ENCODE assay signal across 30 cellular contexts in the genomic region with DNA sequence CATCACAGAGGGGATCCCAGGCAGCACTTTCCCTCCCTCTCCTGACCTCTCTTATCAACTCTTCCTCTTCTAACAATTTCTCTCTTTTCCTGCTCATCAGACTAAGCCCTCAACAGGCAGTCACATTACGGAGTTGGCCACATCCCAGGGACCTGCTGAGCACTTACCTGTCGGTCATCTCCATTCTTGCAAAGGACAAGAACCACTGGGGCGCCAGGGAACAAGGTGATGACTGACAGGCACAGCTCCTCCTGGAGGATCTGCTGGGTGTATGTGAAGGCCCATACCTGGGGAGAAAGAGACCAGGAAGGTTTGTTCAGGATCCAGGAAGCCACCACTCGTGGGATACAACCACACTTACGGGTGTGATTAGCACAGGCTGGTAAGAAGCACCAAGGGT.
"Had no signal": no experiment of that assay in that cellular context is flagged by ENCODE, and none has a peak within 500 bp of the region (broad histone marks: within the 10 kb centered on the region; RNA-seq: fewer than 3 reads in every experiment).

No MANE protein-coding gene starts in this region.

- H3K4me1 ChIP-seq: adrenal gland, body of pancreas had no signal

- H3K27ac Mint-ChIP-seq: activated CD4-positive, alpha-beta memory T cell treated with anti-CD3 and anti-CD28 coated beads for 36 hours; activated CD4-positive, alpha-beta T cell treated with anti-CD3 and anti-CD28 coated beads for 36 hours; activated CD4-positive, alpha-beta T cell treated with anti-CD3 and anti-CD28 coated beads, Interleukin-2, amount 10 ng/mL, durations not matched to agents 24 days and 14 days; activated CD8-positive, alpha-beta memory T cell treated with anti-CD3 and anti-CD28 coated beads, Interleukin-2, amount 10 ng/mL, durations not matched to agents 7 days and 5 days; activated CD8-positive, alpha-beta T cell treated with anti-CD3 and anti-CD28 coated beads, Interleukin-2, amount 10 ng/mL, durations not matched to agents 7 days and 5 days; activated naive CD4-positive, alpha-beta T cell treated with anti-CD3 and anti-CD28 coated beads, Interleukin-2, amount 50 U/mL, for 24 hours; activated naive CD8-positive, alpha-beta T cell treated with anti-CD3 and anti-CD28 coated beads for 36 hours; activated naive CD8-positive, alpha-beta T cell treated with anti-CD3 and anti-CD28 coated beads, Interleukin-2, amount 50 U/mL, for 24 hours; activated T-helper 1 cell treated with anti-CD3 and anti-CD28 coated beads, Interleukin-12 subunit alpha, Interleukin-12 subunit beta, Interleukin-2, Interleukin-4 antibody, amounts not matched to agents 30 ng/mL and 10 ng/mL and 1 ng/mL, durations not matched to agents 14 hours and 24 hours and 36 hours; activated T-helper 2 cell treated with anti-CD3 and anti-CD28 coated beads, Interferon-gamma antibody, Interleukin-2, Interleukin-4, amounts not matched to agents 10 μg/mL and 5 μg/mL and 100 μg/mL, durations not matched to agents 14 hours and 24 hours and 36 hours; dendritic cell treated with granulocyte-macrophage colony-stimulating factor and Interleukin-4, amounts not matched to agents 40 ng/mL and 50 ng/mL, for 4 days; endodermal cell had no signal

- H3K4me1 Mint-ChIP-seq: activated CD4-positive, alpha-beta T cell treated with anti-CD3 and anti-CD28 coated beads for 36 hours; activated CD4-positive, alpha-beta T cell treated with anti-CD3 and anti-CD28 coated beads, Interleukin-2, amount 10 ng/mL, durations not matched to agents 24 days and 14 days; activated CD8-positive, alpha-beta memory T cell treated with anti-CD3 and anti-CD28 coated beads, Interleukin-2, amount 10 ng/mL, durations not matched to agents 7 days and 5 days; activated naive CD4-positive, alpha-beta T cell treated with anti-CD3 and anti-CD28 coated beads, Interleukin-2, amount 50 U/mL, for 24 hours; activated naive CD8-positive, alpha-beta T cell treated with anti-CD3 and anti-CD28 coated beads for 36 hours; activated naive CD8-positive, alpha-beta T cell treated with anti-CD3 and anti-CD28 coated beads, Interleukin-2, amount 50 U/mL, for 24 hours; central memory CD8-positive, alpha-beta T cell had no signal

- H3K9me3 ChIP-seq: adrenal gland, body of pancreas had no signal

- H3K27me3 ChIP-seq: adrenal gland, body of pancreas, cardiac muscle cell, dorsolateral prefrontal cortex had no signal

- H3K36me3 ChIP-seq: adrenal gland, cardiac muscle cell had no signal

- DNase-seq: activated CD4-positive, alpha-beta memory T cell treated with anti-CD3 and anti-CD28 coated beads for 36 hours; activated CD4-positive, alpha-beta T cell treated with anti-CD3 and anti-CD28 coated beads for 36 hours; activated CD4-positive, alpha-beta T cell treated with anti-CD3 and anti-CD28 coated beads, Interleukin-2, amount 10 ng/mL, durations not matched to agents 24 days and 14 days; activated CD4-positive, CD25-positive, alpha-beta regulatory T cell; activated CD4-positive, CD25-positive, alpha-beta regulatory T cell treated with anti-CD3 and anti-CD28 coated beads, Interleukin-2, amount 50 U/mL, for 72 hours; activated CD8-positive, alpha-beta memory T cell treated with anti-CD3 and anti-CD28 coated beads, Interleukin-2, amount 10 ng/mL, durations not matched to agents 7 days and 5 days; activated CD8-positive, alpha-beta memory T cell treated with anti-CD3 and anti-CD28 coated beads, Interleukin-2, amount 50 U/mL, for 4 hours; activated CD8-positive, alpha-beta T cell treated with anti-CD3 and anti-CD28 coated beads, Interleukin-2, amount 10 ng/mL, durations not matched to agents 7 days and 5 days; activated gamma-delta T cell treated with Interleukin-2 at 50 U/mL for 16 hours; activated naive CD4-positive, alpha-beta T cell treated with Interleukin-2 at 50 U/mL for 16 hours; activated naive CD8-positive, alpha-beta T cell treated with anti-CD3 and anti-CD28 coated beads for 36 hours; activated naive CD8-positive, alpha-beta T cell treated with anti-CD3 and anti-CD28 coated beads, Interleukin-2, amount 50 U/mL, for 24 hours; activated T-cell treated with anti-CD3 and anti-CD28 coated beads, Interleukin-2, amount 50 U/mL, for 1 hour; activated T-cell treated with anti-CD3 and anti-CD28 coated beads, Interleukin-2, amount 50 U/mL, for 48 hours; amygdala; aorta; body of pancreas; dorsolateral prefrontal cortex; effector memory CD4-positive, alpha-beta T cell; endodermal cell; foreskin fibroblast; T-helper 2 cell had no signal

- H3K27ac ChIP-seq: adrenal gland, body of pancreas, cardiac muscle cell, coronary artery, dorsolateral prefrontal cortex had no signal

- H3K27me3 Mint-ChIP-seq: activated CD4-positive, alpha-beta memory T cell treated with anti-CD3 and anti-CD28 coated beads for 36 hours; activated CD4-positive, alpha-beta T cell treated with anti-CD3 and anti-CD28 coated beads, Interleukin-2, amount 10 ng/mL, durations not matched to agents 24 days and 14 days; activated CD8-positive, alpha-beta memory T cell treated with anti-CD3 and anti-CD28 coated beads, Interleukin-2, amount 10 ng/mL, durations not matched to agents 7 days and 5 days; activated naive CD4-positive, alpha-beta T cell treated with anti-CD3 and anti-CD28 coated beads, Interleukin-2, amount 50 U/mL, for 24 hours; activated naive CD8-positive, alpha-beta T cell treated with anti-CD3 and anti-CD28 coated beads for 36 hours; dendritic cell treated with granulocyte-macrophage colony-stimulating factor and Interleukin-4, amounts not matched to agents 40 ng/mL and 50 ng/mL, for 4 days had no signal

- H3K4me3 ChIP-seq: adrenal gland, body of pancreas, cardiac muscle cell, coronary artery, dorsolateral prefrontal cortex had no signal

- H3K9me3 Mint-ChIP-seq: activated CD4-positive, alpha-beta memory T cell treated with anti-CD3 and anti-CD28 coated beads for 36 hours; activated CD4-positive, alpha-beta T cell treated with anti-CD3 and anti-CD28 coated beads, Interleukin-2, amount 10 ng/mL, durations not matched to agents 24 days and 14 days; activated naive CD4-positive, alpha-beta T cell treated with anti-CD3 and anti-CD28 coated beads, Interleukin-2, amount 50 U/mL, for 24 hours; activated naive CD8-positive, alpha-beta T cell treated with anti-CD3 and anti-CD28 coated beads, Interleukin-2, amount 50 U/mL, for 24 hours; activated T-helper 1 cell treated with anti-CD3 and anti-CD28 coated beads, Interleukin-12 subunit alpha, Interleukin-12 subunit beta, Interleukin-2, Interleukin-4 antibody, amounts not matched to agents 30 ng/mL and 10 ng/mL and 1 ng/mL, durations not matched to agents 14 hours and 24 hours and 36 hours; activated T-helper 2 cell treated with anti-CD3 and anti-CD28 coated beads, Interferon-gamma antibody, Interleukin-2, Interleukin-4, amounts not matched to agents 10 μg/mL and 5 μg/mL and 100 μg/mL, durations not matched to agents 14 hours and 24 hours and 36 hours; central memory CD8-positive, alpha-beta T cell; dendritic cell treated with granulocyte-macrophage colony-stimulating factor and Interleukin-4, amounts not matched to agents 40 ng/mL and 50 ng/mL, for 4 days had no signal

- H3K4me3 Mint-ChIP-seq: activated CD4-positive, alpha-beta memory T cell treated with anti-CD3 and anti-CD28 coated beads for 36 hours; activated CD4-positive, alpha-beta T cell treated with anti-CD3 and anti-CD28 coated beads for 36 hours; activated CD4-positive, alpha-beta T cell treated with anti-CD3 and anti-CD28 coated beads, Interleukin-2, amount 10 ng/mL, durations not matched to agents 24 days and 14 days; activated CD8-positive, alpha-beta memory T cell treated with anti-CD3 and anti-CD28 coated beads, Interleukin-2, amount 10 ng/mL, durations not matched to agents 7 days and 5 days; activated CD8-positive, alpha-beta T cell treated with anti-CD3 and anti-CD28 coated beads, Interleukin-2, amount 10 ng/mL, durations not matched to agents 7 days and 5 days; activated naive CD4-positive, alpha-beta T cell treated with anti-CD3 and anti-CD28 coated beads, Interleukin-2, amount 50 U/mL, for 24 hours; activated naive CD8-positive, alpha-beta T cell treated with anti-CD3 and anti-CD28 coated beads for 36 hours; activated naive CD8-positive, alpha-beta T cell treated with anti-CD3 and anti-CD28 coated beads, Interleukin-2, amount 50 U/mL, for 24 hours; activated T-helper 1 cell treated with anti-CD3 and anti-CD28 coated beads, Interleukin-12 subunit alpha, Interleukin-12 subunit beta, Interleukin-2, Interleukin-4 antibody, amounts not matched to agents 30 ng/mL and 10 ng/mL and 1 ng/mL, durations not matched to agents 14 hours and 24 hours and 36 hours; central memory CD8-positive, alpha-beta T cell; dendritic cell treated with granulocyte-macrophage colony-stimulating factor and Interleukin-4, amounts not matched to agents 40 ng/mL and 50 ng/mL, for 4 days; endodermal cell had no signal

- H3K36me3 Mint-ChIP-seq: activated CD4-positive, alpha-beta memory T cell treated with anti-CD3 and anti-CD28 coated beads for 36 hours; activated CD8-positive, alpha-beta memory T cell treated with anti-CD3 and anti-CD28 coated beads, Interleukin-2, amount 10 ng/mL, durations not matched to agents 7 days and 5 days; activated naive CD4-positive, alpha-beta T cell treated with anti-CD3 and anti-CD28 coated beads, Interleukin-2, amount 50 U/mL, for 24 hours; activated naive CD8-positive, alpha-beta T cell treated with anti-CD3 and anti-CD28 coated beads for 36 hours had no signal
